9 cellular contexts compared by ENCODE assay signal in the genomic region with DNA sequence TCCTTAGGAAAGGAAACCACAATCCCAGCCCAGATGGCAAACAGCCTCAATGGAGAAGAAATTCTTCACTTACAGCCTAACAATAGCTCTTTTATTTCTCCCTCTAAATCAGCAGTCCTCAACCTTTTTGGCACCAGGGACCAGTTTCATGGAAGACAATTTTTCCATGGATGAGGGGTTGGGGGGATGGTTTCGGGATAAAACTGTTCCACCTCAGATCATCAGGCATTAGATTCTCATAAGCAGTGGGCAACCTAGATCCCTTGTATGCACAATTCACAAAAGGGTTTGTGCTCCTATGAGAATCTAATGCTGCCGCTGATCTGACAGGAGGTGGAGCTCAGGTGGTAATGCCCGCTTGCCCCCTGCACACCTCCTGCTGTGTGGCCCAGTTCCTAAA. TPM values are rescaled to one million over a fixed set of nuclear protein-coding genes. Genes with fewer than 3 reads are reported as not detected.
"Had no signal": no experiment of that assay in that cellular context is flagged by ENCODE, and none has a peak within 500 bp of the region (broad histone marks: within the 10 kb centered on the region; RNA-seq: fewer than 3 reads in every experiment).

No MANE protein-coding gene starts in this region.

RNA-seq across cellular contexts. Expression of gene LRRC2, which starts 17.5 kb away (rescaled TPM):
- total RNA-seq: MCF 10A, SJCRH30 had no signal

RNA-seq across cellular contexts. Expression of gene RTP3, which starts 50.8 kb away (rescaled TPM):
- total RNA-seq: HT-29, LHCN-M2, MCF 10A, PC-9, Peyer's patch, Right ventricle myocardium inferior, RPMI7951, SJCRH30, T-cell had no signal
